Comparison of ENCODE assay signal across 19 cellular contexts in genomic region chr11:80388133-80388532, GRCh38.
DNase-seq lines count a peak whose midpoint lies in the region; ATAC-seq, FAIRE-seq and TF ChIP-seq lines count a peak whose summit lies in the region.
"Had no signal": no experiment of that assay in that cellular context is flagged by ENCODE, and none has a peak within 500 bp of the region (broad histone marks: within the 10 kb centered on the region; RNA-seq: fewer than 3 reads in every experiment).

No MANE protein-coding gene starts in this region.

- TF ChIP-seq POLR2A in GM12892 (IDR thresholded peaks at IDR 0.05; ENCODE audit: low read depth, low read length): no peak

- H3K27me3 Mint-ChIP-seq in activated T-helper 17 cell treated with anti-CD3 and anti-CD28 coated beads, Interleukin-2, amount 50 U/mL, for 72 hours: no peaks in the 10 kb centered on the region
- H3K27me3 Mint-ChIP-seq: CD4-positive, CD25-positive, alpha-beta regulatory T cell had no signal

- no peak for ATAC-seq in activated T-helper 17 cell treated with anti-CD3 and anti-CD28 coated beads, Interleukin-2, amount 50 U/mL, for 72 hours (replicated peaks)
- ATAC-seq in HG03439 (IDR thresholded peaks at IDR 0.05; ENCODE audit: unreplicated experiment) (no peak), HG03045 (IDR thresholded peaks at IDR 0.05; ENCODE audit: unreplicated experiment) (no peak)
- ATAC-seq: A549, SK-N-SH treated with all-trans-retinoic acid at 6 μM for 48 hours had no signal

- DNase-seq in A172 (ENCODE audit: low spot score) (peak; percentile 6), HT1080 (ENCODE audit: low read depth) (peak; percentile 23), amniotic epithelial cell (ENCODE audit: low read depth) (peak; percentile 8), iPS-NIHi7 (ENCODE audit: extremely low spot score) (peak; percentile 9), GM12892 (ENCODE audit: insufficient read length) (no peak)
- DNase-seq: CD4-positive, CD25-positive, alpha-beta regulatory T cell; DMS79; GDM1; IMR-90; NCI-H1436; NCI-H2081; NCI-H69; SHP77 had no signal

- no peak for FAIRE-seq in GM12892 (lab: Jason Lieb, UNC)
- FAIRE-seq: A549, RCC 7860 had no signal

- H3K36me3 Mint-ChIP-seq in activated T-helper 17 cell treated with anti-CD3 and anti-CD28 coated beads, Interleukin-2, amount 50 U/mL, for 72 hours (ENCODE audit: low read depth): no peaks in the 10 kb centered on the region
- H3K36me3 Mint-ChIP-seq: CD4-positive, CD25-positive, alpha-beta regulatory T cell had no signal

- H3K4me3 Mint-ChIP-seq in activated T-helper 17 cell treated with anti-CD3 and anti-CD28 coated beads, Interleukin-2, amount 50 U/mL, for 72 hours: no peak overlapping the region

- no peaks in the 10 kb centered on the region for H3K4me1 Mint-ChIP-seq in activated T-helper 17 cell treated with anti-CD3 and anti-CD28 coated beads, Interleukin-2, amount 50 U/mL, for 72 hours
- H3K4me1 Mint-ChIP-seq: CD4-positive, CD25-positive, alpha-beta regulatory T cell had no signal

- no peak overlapping the region for H3K27ac Mint-ChIP-seq in activated T-helper 17 cell treated with anti-CD3 and anti-CD28 coated beads, Interleukin-2, amount 50 U/mL, for 72 hours
- H3K27ac Mint-ChIP-seq: CD4-positive, CD25-positive, alpha-beta regulatory T cell had no signal

- peaks cover 18% of the 10 kb centered on the region for H3K9me3 Mint-ChIP-seq in activated T-helper 17 cell treated with anti-CD3 and anti-CD28 coated beads, Interleukin-2, amount 50 U/mL, for 72 hours
